Comparison of ENCODE assay signal across 11 cellular contexts in the genomic region with DNA sequence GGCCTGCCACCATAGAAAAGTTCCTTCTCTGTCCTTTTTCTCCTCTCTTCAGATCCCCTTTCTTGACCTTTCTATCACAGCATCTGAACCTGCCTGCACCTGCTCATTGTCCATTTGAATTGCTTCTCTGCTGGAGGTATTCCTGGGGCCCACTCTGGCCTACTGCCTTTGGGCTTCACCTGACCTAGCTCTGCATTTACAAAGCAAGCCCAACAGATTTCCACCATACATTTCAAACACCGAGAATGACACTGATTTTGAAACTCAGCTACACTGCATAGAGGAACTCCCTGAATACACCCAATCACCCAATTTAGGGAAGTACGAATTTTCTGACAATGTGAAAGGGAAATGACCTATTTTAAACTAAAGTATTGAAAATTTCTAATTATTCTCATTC.
DNase-seq lines count a peak whose midpoint lies in the region; ATAC-seq and TF ChIP-seq lines count a peak whose summit lies in the region.
"Had no signal": no experiment of that assay in that cellular context is flagged by ENCODE, and none has a peak within 500 bp of the region (broad histone marks: within the 10 kb centered on the region; RNA-seq: fewer than 3 reads in every experiment).

No MANE protein-coding gene starts in this region.

- no peak for TF ChIP-seq CTCF in type B pancreatic cell (conservative IDR thresholded peaks at IDR 0.05)
- no peak for TF ChIP-seq CTCF in progenitor cell of endocrine pancreas (IDR thresholded peaks at IDR 0.05; ENCODE audit: unreplicated experiment)

- peaks cover 5% of the 10 kb centered on the region for H3K9me3 Mint-ChIP-seq in activated naive CD4-positive, alpha-beta T cell treated with anti-CD3 and anti-CD28 coated beads, Interleukin-2, amount 50 U/mL, for 24 hours
- H3K9me3 Mint-ChIP-seq in type B pancreatic cell, result no peaks in the 10 kb centered on the region
- H3K9me3 Mint-ChIP-seq in progenitor cell of endocrine pancreas (ENCODE audit: low read depth), result peaks cover 8% of the 10 kb centered on the region

- H3K4me1 Mint-ChIP-seq in activated naive CD4-positive, alpha-beta T cell treated with anti-CD3 and anti-CD28 coated beads, Interleukin-2, amount 50 U/mL, for 24 hours, result peaks cover 5% of the 10 kb centered on the region
- H3K4me1 Mint-ChIP-seq in type B pancreatic cell (ENCODE audit: unreplicated experiment), result peaks cover 43% of the 10 kb centered on the region
- H3K4me1 Mint-ChIP-seq in progenitor cell of endocrine pancreas (ENCODE audit: low read depth), result peaks cover 21% of the 10 kb centered on the region

- peak overlapping the region; percentile 25 for H3K27ac Mint-ChIP-seq in activated naive CD4-positive, alpha-beta T cell treated with anti-CD3 and anti-CD28 coated beads, Interleukin-2, amount 50 U/mL, for 24 hours
- peak overlapping the region; percentile 20 for H3K27ac Mint-ChIP-seq in type B pancreatic cell
- no peak overlapping the region for H3K27ac Mint-ChIP-seq in progenitor cell of endocrine pancreas

- H3K4me3 Mint-ChIP-seq in activated naive CD4-positive, alpha-beta T cell treated with anti-CD3 and anti-CD28 coated beads, Interleukin-2, amount 50 U/mL, for 24 hours, result no peak overlapping the region
- peak overlapping the region; percentile 6 for H3K4me3 Mint-ChIP-seq in type B pancreatic cell
- no peak overlapping the region for H3K4me3 Mint-ChIP-seq in progenitor cell of endocrine pancreas (ENCODE audit: low read depth)

- no peaks in the 10 kb centered on the region for H3K27me3 Mint-ChIP-seq in activated naive CD4-positive, alpha-beta T cell treated with anti-CD3 and anti-CD28 coated beads, Interleukin-2, amount 50 U/mL, for 24 hours
- H3K27me3 Mint-ChIP-seq in type B pancreatic cell (no peaks in the 10 kb centered on the region), progenitor cell of endocrine pancreas (no peaks in the 10 kb centered on the region)

- ATAC-seq in HG02885 (IDR thresholded peaks at IDR 0.05; ENCODE audit: poor library complexity, unreplicated experiment), result peak; percentile 94
- ATAC-seq: SK-N-SH treated with all-trans-retinoic acid at 6 μM for 48 hours had no signal

- H3K36me3 Mint-ChIP-seq in activated naive CD4-positive, alpha-beta T cell treated with anti-CD3 and anti-CD28 coated beads, Interleukin-2, amount 50 U/mL, for 24 hours, result no peaks in the 10 kb centered on the region
- H3K36me3 Mint-ChIP-seq in type B pancreatic cell (no peaks in the 10 kb centered on the region), progenitor cell of endocrine pancreas (ENCODE audit: insufficient read depth) (no peaks in the 10 kb centered on the region)

- DNase-seq in activated naive CD4-positive, alpha-beta T cell (lab: John Stamatoyannopoulos, UW), result no peak
- DNase-seq in OCI-M1 (lab: John Stamatoyannopoulos, UW) (peak; percentile 38), type B pancreatic cell (ENCODE audit: extremely low spot score, unreplicated experiment) (no peak), ecto neural progenitor cell (ENCODE audit: low spot score) (no peak), NCI-H2196 (lab: John Stamatoyannopoulos, UW; ENCODE audit: unreplicated experiment) (no peak), progenitor cell of endocrine pancreas (ENCODE audit: low spot score, unreplicated experiment) (no peak)
- DNase-seq: 8988T, NCI-H1092 had no signal
